Comparison of ENCODE assay signal across 28 cellular contexts in the genomic region with DNA sequence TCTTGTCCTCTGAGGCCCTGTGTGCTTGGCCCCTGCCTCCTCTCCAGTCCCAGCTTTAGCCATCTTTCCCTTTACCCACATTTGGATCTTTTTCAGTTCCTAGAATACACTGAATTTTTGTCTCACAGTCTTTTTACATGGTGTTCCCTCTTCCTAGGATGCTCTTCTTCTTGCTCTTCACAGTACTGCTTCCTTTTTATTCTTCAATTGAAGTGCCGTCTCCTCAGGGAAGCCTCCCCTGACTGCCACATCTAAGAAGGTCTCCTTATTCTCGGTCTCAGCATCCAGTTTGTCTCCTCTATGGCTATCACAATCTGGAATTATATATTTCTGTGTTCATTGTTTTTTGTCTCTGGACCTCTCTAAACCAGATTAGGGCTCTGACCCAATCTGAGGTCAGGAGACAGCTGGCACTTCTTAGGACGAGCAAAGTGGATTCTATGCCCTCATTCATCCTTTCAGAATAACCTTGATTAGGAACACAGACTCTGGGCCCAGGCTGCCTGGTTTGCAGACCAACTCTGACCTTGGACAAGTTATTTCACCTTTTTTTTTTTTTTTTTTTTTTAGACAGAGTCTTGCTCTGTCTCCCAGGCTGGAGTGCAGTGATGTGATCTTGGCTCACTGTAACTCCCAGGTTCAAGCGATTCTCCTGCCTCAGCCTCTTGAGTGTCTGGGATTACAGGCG. TPM values are rescaled to one million over a fixed set of nuclear protein-coding genes. Genes with fewer than 3 reads are reported as not detected.
DNase-seq lines count a peak whose midpoint lies in the region; ATAC-seq and TF ChIP-seq lines count a peak whose summit lies in the region.
"Had no signal": no experiment of that assay in that cellular context is flagged by ENCODE, and none has a peak within 500 bp of the region (broad histone marks: within the 10 kb centered on the region; RNA-seq: fewer than 3 reads in every experiment).

No MANE protein-coding gene starts in this region.

- no peak overlapping the region for H3K23ac ChIP-seq in H9 (ENCODE audit: insufficient read length, low read depth, low read length)

- H3K27me3 Mint-ChIP-seq in activated CD4-positive, alpha-beta T cell treated with anti-CD3 and anti-CD28 coated beads, Interleukin-2, amount 10 ng/mL, durations not matched to agents 24 days and 14 days: no peaks in the 10 kb centered on the region
- no peaks in the 10 kb centered on the region for H3K27me3 Mint-ChIP-seq in activated CD4-positive, alpha-beta T cell treated with anti-CD3 and anti-CD28 coated beads, Interleukin-2, amount 10 ng/mL, durations not matched to agents 7 days and 5 days
- H3K27me3 Mint-ChIP-seq in CD4-positive, alpha-beta memory T cell: no peaks in the 10 kb centered on the region
- H3K27me3 Mint-ChIP-seq in activated B cell treated with CpG ODN at 0.5 μM for 24 hours (no peaks in the 10 kb centered on the region), H9 (ENCODE audit: low read depth) (peaks cover 18% of the 10 kb centered on the region)
- H3K27me3 Mint-ChIP-seq in natural killer cell treated with Interleukin-12 subunit alpha and Interleukin-12 subunit beta and Interleukin-15 and Interleukin-18, amount 100 ng/mL, for 72 hours: no peaks in the 10 kb centered on the region
- H3K27me3 Mint-ChIP-seq: IgD-negative memory B cell had no signal

- H3K9me3 ChIP-seq in CD4-positive, alpha-beta memory T cell (ENCODE audit: control insufficient read depth in 1 of 2, low read length in 2 of 2): no peaks in the 10 kb centered on the region
- H3K9me3 ChIP-seq in H9 (ENCODE audit: control insufficient read depth, low read depth, low read length): no peaks in the 10 kb centered on the region
- H3K9me3 ChIP-seq: Peyer's patch had no signal

- H3K9ac ChIP-seq in H9 (ENCODE audit: extremely low read depth, insufficient read length, low read length): no peak overlapping the region

- no peak overlapping the region for H4K91ac ChIP-seq in H9 (ENCODE audit: insufficient read length, low read depth, low read length)

- H3K27ac Mint-ChIP-seq in activated CD4-positive, alpha-beta T cell treated with anti-CD3 and anti-CD28 coated beads, Interleukin-2, amount 10 ng/mL, durations not matched to agents 24 days and 14 days: peak overlapping the region; percentile 73
- no peak overlapping the region for H3K27ac Mint-ChIP-seq in activated CD4-positive, alpha-beta T cell treated with anti-CD3 and anti-CD28 coated beads, Interleukin-2, amount 10 ng/mL, durations not matched to agents 7 days and 5 days
- H3K27ac Mint-ChIP-seq in CD4-positive, alpha-beta memory T cell: peak overlapping the region in 6 of 7 donors; percentile 2 to 77 (median 42)
- H3K27ac Mint-ChIP-seq in activated B cell treated with CpG ODN at 0.5 μM for 24 hours (peak overlapping the region; percentile 36), H9 (no peak overlapping the region)
- peak overlapping the region; percentile 1 to 4 for H3K27ac Mint-ChIP-seq in natural killer cell treated with Interleukin-12 subunit alpha and Interleukin-12 subunit beta and Interleukin-15 and Interleukin-18, amount 100 ng/mL, for 72 hours

- no peaks in the 10 kb centered on the region for H3K36me3 ChIP-seq in CD4-positive, alpha-beta memory T cell (ENCODE audit: insufficient read depth, low read length)
- H3K36me3 ChIP-seq: Peyer's patch had no signal

- no peak overlapping the region for H2BK5ac ChIP-seq in H9 (ENCODE audit: insufficient read length, low read length)

- no peaks in the 10 kb centered on the region for H3K36me3 Mint-ChIP-seq in activated CD4-positive, alpha-beta T cell treated with anti-CD3 and anti-CD28 coated beads, Interleukin-2, amount 10 ng/mL, durations not matched to agents 24 days and 14 days (ENCODE audit: low read depth)
- no peaks in the 10 kb centered on the region for H3K36me3 Mint-ChIP-seq in activated CD4-positive, alpha-beta T cell treated with anti-CD3 and anti-CD28 coated beads, Interleukin-2, amount 10 ng/mL, durations not matched to agents 7 days and 5 days (ENCODE audit: low read depth)
- no peaks in the 10 kb centered on the region for H3K36me3 Mint-ChIP-seq in CD4-positive, alpha-beta memory T cell
- H3K36me3 Mint-ChIP-seq in activated B cell treated with CpG ODN at 0.5 μM for 24 hours (ENCODE audit: low read depth) (no peaks in the 10 kb centered on the region), H9 (ENCODE audit: insufficient read depth in 1 of 3, low read depth in 3 of 3) (no peaks in the 10 kb centered on the region)
- H3K36me3 Mint-ChIP-seq in natural killer cell treated with Interleukin-12 subunit alpha and Interleukin-12 subunit beta and Interleukin-15 and Interleukin-18, amount 100 ng/mL, for 72 hours: no peaks in the 10 kb centered on the region
- H3K36me3 Mint-ChIP-seq: activated naive CD4-positive, alpha-beta T cell treated with anti-CD3 and anti-CD28 coated beads, Interleukin-2, amount 50 U/mL, for 72 hours; IgD-negative memory B cell had no signal

- no peak overlapping the region for H3K4ac ChIP-seq in H9 (ENCODE audit: low read depth, low read length)

- no peak overlapping the region for H2AK5ac ChIP-seq in H9 (ENCODE audit: insufficient read length, low read length)

- CTCF ChIA-PET in activated CD4-positive, alpha-beta T cell treated with anti-CD3 and anti-CD28 coated beads, Interleukin-2, amount 10 ng/mL, durations not matched to agents 7 days and 5 days (lab: Charles Lee): interaction anchor here (0.8 to 1.7 kb wide), 3 partner anchors 11 to 56 kb away, joined by 3 to 4 read pairs (median 3); no protein-coding TSS in a partner anchor
- CTCF ChIA-PET in CD4-positive, alpha-beta memory T cell (lab: Charles Lee; ENCODE audit: partially characterized antibody): interaction anchor here (1.0 to 2.2 kb wide), 5 partner anchors 9 to 81 kb away, joined by 3 to 6 read pairs (median 5); no protein-coding TSS in a partner anchor
- CTCF ChIA-PET in activated B cell treated with CpG ODN at 0.5 μM for 24 hours (lab: Charles Lee): interaction anchor here (0.7 to 1.2 kb wide), 4 partner anchors 18 to 30 kb away, joined by 3 to 8 read pairs (median 4); no protein-coding TSS in a partner anchor

- no peak overlapping the region for H4K8ac ChIP-seq in H9 (replicated peaks; ENCODE audit: insufficient read length, low read depth, low read length)

- no peak overlapping the region for H2BK15ac ChIP-seq in H9 (ENCODE audit: low read depth, low read length)

- H4K20me1 ChIP-seq in H9 (ENCODE audit: control insufficient read depth, insufficient read depth, insufficient read length): no peaks in the 10 kb centered on the region

- DNase-seq in activated CD4-positive, alpha-beta T cell treated with anti-CD3 and anti-CD28 coated beads, Interleukin-2, amount 10 ng/mL, durations not matched to agents 24 days and 14 days: no peak
- DNase-seq in activated CD4-positive, alpha-beta T cell treated with anti-CD3 and anti-CD28 coated beads, Interleukin-2, amount 10 ng/mL, durations not matched to agents 7 days and 5 days: no peak
- no peak for DNase-seq in CD4-positive, alpha-beta memory T cell
- no peak for DNase-seq in activated B cell treated with CpG ODN at 0.5 μM for 24 hours
- DNase-seq in natural killer cell treated with Interleukin-12 subunit alpha and Interleukin-12 subunit beta and Interleukin-15 and Interleukin-18, amount 100 ng/mL, for 72 hours (ENCODE audit: low spot score): no peak
- no peak for DNase-seq in H9
- DNase-seq: activated CD4-positive, alpha-beta T cell treated with anti-CD3 and anti-CD28 coated beads, Interleukin-2, amount 50 U/mL, for 4 hours; aorta; DMS 273 treated with DMSO at 0.1 percent for 48 hours; effector memory CD4-positive, alpha-beta T cell; EL; hypothalamus; left cardiac atrium; NCI-H2081; NCI-H2227 treated with DMSO at 0.1 percent for 48 hours; Peyer's patch; SHP77 treated with DMSO at 0.1 percent for 48 hours; stimulated activated naive CD8-positive, alpha-beta T cell treated with anti-CD3 and anti-CD28 coated beads, Interleukin-15, Interleukin-2, amounts not matched to agents 100 U/mL and 50 U/mL, for 24 hours; T1000 had no signal

- H3K14ac ChIP-seq in H9 (ENCODE audit: insufficient read depth, low read length): no peak overlapping the region

- no peak overlapping the region for H3K18ac ChIP-seq in H9 (ENCODE audit: insufficient read length, low read depth, low read length)

- no peak overlapping the region for H4K5ac ChIP-seq in H9 (ENCODE audit: insufficient read length, low read depth, low read length)

- H3K27me3 ChIP-seq in CD4-positive, alpha-beta memory T cell (ENCODE audit: insufficient read depth, low read length): no peaks in the 10 kb centered on the region
- H3K27me3 ChIP-seq in H9 (ENCODE audit: insufficient read depth, low read length): peaks cover 17% of the 10 kb centered on the region; the same call in 1 of the 2 replicates

- WGBS in H9 (ENCODE audit: extremely low coverage, insufficient read length, low lambda C conversion rate): no CpG with 5 or more reads among the region's 5 CpGs

- no peaks in the 10 kb centered on the region for H3K79me2 ChIP-seq in H9 (ENCODE audit: insufficient read depth, low read length)

- H3T11ph ChIP-seq in H9 (ENCODE audit: low read length): no peak overlapping the region

- TF ChIP-seq CTCF in activated B cell treated with CpG ODN at 0.5 μM for 24 hours (IDR thresholded peaks at IDR 0.05): no peak
- no peak for TF ChIP-seq CTCF in H9 (conservative IDR thresholded peaks at IDR 0.05)

- no peak overlapping the region for H2BK12ac ChIP-seq in H9 (ENCODE audit: insufficient read length, low read depth, low read length)

- no peak overlapping the region for H3K4me2 ChIP-seq in H9 (ENCODE audit: insufficient read depth, insufficient read length, low read length)

- no peaks in the 10 kb centered on the region for H3K79me1 ChIP-seq in H9 (ENCODE audit: insufficient read depth, low read depth, low read length, poor library complexity, severe bottlenecking)

- H3K4me1 ChIP-seq in CD4-positive, alpha-beta memory T cell (ENCODE audit: insufficient read depth, low read length): peaks cover 34% of the 10 kb centered on the region
- H3K4me1 ChIP-seq in H9 (ENCODE audit: insufficient read depth, low read length): no peaks in the 10 kb centered on the region

- H3K4me1 Mint-ChIP-seq in activated CD4-positive, alpha-beta T cell treated with anti-CD3 and anti-CD28 coated beads, Interleukin-2, amount 10 ng/mL, durations not matched to agents 24 days and 14 days: peaks cover 33% of the 10 kb centered on the region
- peaks cover 39% of the 10 kb centered on the region for H3K4me1 Mint-ChIP-seq in activated CD4-positive, alpha-beta T cell treated with anti-CD3 and anti-CD28 coated beads, Interleukin-2, amount 10 ng/mL, durations not matched to agents 7 days and 5 days
- H3K4me1 Mint-ChIP-seq in CD4-positive, alpha-beta memory T cell: peaks cover 25 to 49% (median 35%) of the 10 kb centered on the region in 4 donors
- H3K4me1 Mint-ChIP-seq in activated B cell treated with CpG ODN at 0.5 μM for 24 hours: peaks cover 52% of the 10 kb centered on the region
- peaks cover 32 to 42% of the 10 kb centered on the region in 2 donors for H3K4me1 Mint-ChIP-seq in natural killer cell treated with Interleukin-12 subunit alpha and Interleukin-12 subunit beta and Interleukin-15 and Interleukin-18, amount 100 ng/mL, for 72 hours (ENCODE audit: low read depth in 2 of 2)
- H3K4me1 Mint-ChIP-seq in H9: peaks cover 2 to 16% of the 10 kb centered on the region in 2 experiments; a peak in 2 of 4 replicates

- no peak overlapping the region for H3K4me3 Mint-ChIP-seq in activated CD4-positive, alpha-beta T cell treated with anti-CD3 and anti-CD28 coated beads, Interleukin-2, amount 10 ng/mL, durations not matched to agents 24 days and 14 days
- H3K4me3 Mint-ChIP-seq in activated CD4-positive, alpha-beta T cell treated with anti-CD3 and anti-CD28 coated beads, Interleukin-2, amount 10 ng/mL, durations not matched to agents 7 days and 5 days: no peak overlapping the region
- no peak overlapping the region for H3K4me3 Mint-ChIP-seq in CD4-positive, alpha-beta memory T cell
- no peak overlapping the region for H3K4me3 Mint-ChIP-seq in activated B cell treated with CpG ODN at 0.5 μM for 24 hours
- H3K4me3 Mint-ChIP-seq in natural killer cell treated with Interleukin-12 subunit alpha and Interleukin-12 subunit beta and Interleukin-15 and Interleukin-18, amount 100 ng/mL, for 72 hours: no peak overlapping the region
- H3K4me3 Mint-ChIP-seq in H9: no peak overlapping the region

- no peak overlapping the region for H3K56ac ChIP-seq in H9 (ENCODE audit: insufficient read length, low read depth, low read length)

- no peaks in the 10 kb centered on the region for H3K9me3 Mint-ChIP-seq in activated CD4-positive, alpha-beta T cell treated with anti-CD3 and anti-CD28 coated beads, Interleukin-2, amount 10 ng/mL, durations not matched to agents 24 days and 14 days
- H3K9me3 Mint-ChIP-seq in activated CD4-positive, alpha-beta T cell treated with anti-CD3 and anti-CD28 coated beads, Interleukin-2, amount 10 ng/mL, durations not matched to agents 7 days and 5 days: no peaks in the 10 kb centered on the region
- no peaks in the 10 kb centered on the region for H3K9me3 Mint-ChIP-seq in CD4-positive, alpha-beta memory T cell
- H3K9me3 Mint-ChIP-seq in activated B cell treated with CpG ODN at 0.5 μM for 24 hours (no peaks in the 10 kb centered on the region), H9 (no peaks in the 10 kb centered on the region)
- H3K9me3 Mint-ChIP-seq in natural killer cell treated with Interleukin-12 subunit alpha and Interleukin-12 subunit beta and Interleukin-15 and Interleukin-18, amount 100 ng/mL, for 72 hours: no peaks in the 10 kb centered on the region
- H3K9me3 Mint-ChIP-seq: activated naive CD4-positive, alpha-beta T cell treated with anti-CD3 and anti-CD28 coated beads, Interleukin-2, amount 50 U/mL, for 72 hours; activated T-helper 2 cell treated with anti-CD3 and anti-CD28 coated beads, Interferon-gamma antibody, Interleukin-2, Interleukin-4, amounts not matched to agents 10 μg/mL and 5 μg/mL and 100 μg/mL, durations not matched to agents 14 hours and 24 hours and 36 hours; IgD-negative memory B cell had no signal

- POLR2A ChIA-PET in activated CD4-positive, alpha-beta T cell treated with anti-CD3 and anti-CD28 coated beads, Interleukin-2, amount 10 ng/mL, durations not matched to agents 7 days and 5 days (lab: Charles Lee): interaction anchor here (0.6 kb wide), 1 partner anchor 1009 kb away, joined by 3 read pairs; no protein-coding TSS in a partner anchor
- POLR2A ChIA-PET in CD4-positive, alpha-beta memory T cell (lab: Charles Lee; ENCODE audit: partially characterized antibody): interaction anchor here (1.3 to 2.3 kb wide), 2 partner anchors 21 to 24 kb away, joined by 3 to 13 read pairs; no protein-coding TSS in a partner anchor
- POLR2A ChIA-PET in activated B cell treated with CpG ODN at 0.5 μM for 24 hours (lab: Charles Lee): interaction anchor here (0.6 to 3.4 kb wide), 7 partner anchors 7 to 245 kb away, joined by 4 to 16 read pairs (median 7); no protein-coding TSS in a partner anchor

- H3K4me3 ChIP-seq in CD4-positive, alpha-beta memory T cell (ENCODE audit: low read length in 2 of 2): no peak overlapping the region
- H3K4me3 ChIP-seq: Peyer's patch, skin epidermis had no signal

- no peak overlapping the region for H2BK120ac ChIP-seq in H9 (ENCODE audit: low read depth, low read length, poor library complexity, severe bottlenecking)

- ATAC-seq in activated B cell treated with CpG ODN at 0.5 μM for 24 hours (ENCODE audit: low read depth) (no peak), HG03280 (IDR thresholded peaks at IDR 0.05; ENCODE audit: unreplicated experiment) (no peak), HG03175 (IDR thresholded peaks at IDR 0.05; ENCODE audit: unreplicated experiment) (no peak)
- ATAC-seq in natural killer cell treated with Interleukin-12 subunit alpha and Interleukin-12 subunit beta and Interleukin-15 and Interleukin-18, amount 100 ng/mL, for 72 hours: no peak
- ATAC-seq: activated naive CD4-positive, alpha-beta T cell treated with anti-CD3 and anti-CD28 coated beads, Interleukin-2, amount 50 U/mL, for 72 hours; left cardiac atrium; stimulated activated naive CD8-positive, alpha-beta T cell treated with anti-CD3 and anti-CD28 coated beads, Interleukin-15, Interleukin-2, amounts not matched to agents 100 U/mL and 50 U/mL, for 24 hours had no signal

- no peak overlapping the region for H2AFZ ChIP-seq in H9 (ENCODE audit: low read length)

- H3K23me2 ChIP-seq in H9 (ENCODE audit: insufficient read length, low read depth, low read length, poor library complexity, severe bottlenecking): peaks cover 8% of the 10 kb centered on the region

- intact Hi-C loops in activated CD4-positive, alpha-beta T cell treated with anti-CD3 and anti-CD28 coated beads, Interleukin-2, amount 10 ng/mL, durations not matched to agents 24 days and 14 days (cut with micrococcal nuclease): no loop called here
- intact Hi-C loops in CD4-positive, alpha-beta memory T cell (cut with micrococcal nuclease): no loop called here
- intact Hi-C loops in activated B cell treated with CpG ODN at 0.5 μM for 24 hours (cut with micrococcal nuclease): no loop called here

- H2BK20ac ChIP-seq in H9 (ENCODE audit: low read depth, low read length, poor library complexity, severe bottlenecking): no peak overlapping the region

- H3K27ac ChIP-seq in CD4-positive, alpha-beta memory T cell (ENCODE audit: low read depth, low read length): no peak overlapping the region
- no peak overlapping the region for H3K27ac ChIP-seq in H9 (ENCODE audit: insufficient read length, low read depth, low read length)
- H3K27ac ChIP-seq: epithelial cell of prostate had no signal

RNA-seq across cellular contexts. Expression of a gene that starts 3.2 kb away (rescaled TPM):
- 0.19 and 0.21 TPM in 2 replicates for total RNA-seq in activated CD4-positive, alpha-beta T cell treated with anti-CD3 and anti-CD28 coated beads, Interleukin-2, amount 10 ng/mL, durations not matched to agents 24 days and 14 days
- not detected for total RNA-seq in activated CD4-positive, alpha-beta T cell treated with anti-CD3 and anti-CD28 coated beads, Interleukin-2, amount 10 ng/mL, durations not matched to agents 7 days and 5 days
- 1 to 10 TPM; 2.7 to 2.9 TPM for total RNA-seq in CD4-positive, alpha-beta memory T cell
- polyA plus RNA-seq in CD4-positive, alpha-beta memory T cell: under 1 TPM; 0.12 to 0.15 TPM
- total RNA-seq in activated B cell treated with CpG ODN at 0.5 μM for 24 hours: 28.6 and 28.8 TPM in 2 replicates
- total RNA-seq in natural killer cell treated with Interleukin-12 subunit alpha and Interleukin-12 subunit beta and Interleukin-15 and Interleukin-18, amount 100 ng/mL, for 72 hours: 10 to 100 TPM; 14.2 to 60.0 TPM
- 0.15 TPM in 1 of 2 replicates, not detected in the other for total RNA-seq in H9 (2021)
- total RNA-seq: A172, glomerular endothelial cell had no signal

RNA-seq across cellular contexts. Expression of a gene that starts 33.8 kb away (rescaled TPM):
- 53.2 and 55.5 TPM in 2 replicates for total RNA-seq in activated CD4-positive, alpha-beta T cell treated with anti-CD3 and anti-CD28 coated beads, Interleukin-2, amount 10 ng/mL, durations not matched to agents 24 days and 14 days
- total RNA-seq in activated CD4-positive, alpha-beta T cell treated with anti-CD3 and anti-CD28 coated beads, Interleukin-2, amount 10 ng/mL, durations not matched to agents 7 days and 5 days: 100 to 1,000 TPM; 231 to 321 TPM
- 10 to 100 TPM; 23.0 to 24.9 TPM for total RNA-seq in CD4-positive, alpha-beta memory T cell
- polyA plus RNA-seq in CD4-positive, alpha-beta memory T cell: 100 to 1,000 TPM in 1 of 2 donors, 10 to 100 TPM in 1; 61.6 to 139 TPM
- total RNA-seq in activated B cell treated with CpG ODN at 0.5 μM for 24 hours: 10.9 and 11.4 TPM in 2 replicates
- 10 to 100 TPM; 42.8 to 45.4 TPM for total RNA-seq in natural killer cell treated with Interleukin-12 subunit alpha and Interleukin-12 subunit beta and Interleukin-15 and Interleukin-18, amount 100 ng/mL, for 72 hours
- total RNA-seq in H9 (2021): 4.3 and 6.4 TPM in 2 replicates

RNA-seq across cellular contexts. Expression of a gene that starts 34.2 kb away (rescaled TPM):
- total RNA-seq in activated CD4-positive, alpha-beta T cell treated with anti-CD3 and anti-CD28 coated beads, Interleukin-2, amount 10 ng/mL, durations not matched to agents 24 days and 14 days: 33.9 and 34.7 TPM in 2 replicates
- 10 to 100 TPM; 15.3 to 19.3 TPM for total RNA-seq in activated CD4-positive, alpha-beta T cell treated with anti-CD3 and anti-CD28 coated beads, Interleukin-2, amount 10 ng/mL, durations not matched to agents 7 days and 5 days
- 10 to 100 TPM; 18.4 to 19.2 TPM for total RNA-seq in CD4-positive, alpha-beta memory T cell
- polyA plus RNA-seq in CD4-positive, alpha-beta memory T cell: 1 to 10 TPM in 1 of 2 donors, under 1 TPM in 1; 0.02 to 1.7 TPM
- total RNA-seq in activated B cell treated with CpG ODN at 0.5 μM for 24 hours (22.4 and 23.3 TPM in 2 replicates), H9 (2021) (23.7 and 29.4 TPM in 2 replicates)
- total RNA-seq in natural killer cell treated with Interleukin-12 subunit alpha and Interleukin-12 subunit beta and Interleukin-15 and Interleukin-18, amount 100 ng/mL, for 72 hours: 10 to 100 TPM; 38.8 to 42.9 TPM

Comparison
In these comparisons a context has a peak if more than half of its experiments do, and no peak if none do; other contexts are left out.
1. H3K27ac Mint-ChIP-seq: peak in activated CD4-positive, alpha-beta T cell treated with anti-CD3 and anti-CD28 coated beads, Interleukin-2, amount 10 ng/mL, durations not matched to agents 24 days and 14 days (single experiment), CD4-positive, alpha-beta memory T cell (6 of 7), activated B cell treated with CpG ODN at 0.5 μM for 24 hours (single experiment) and natural killer cell treated with Interleukin-12 subunit alpha and Interleukin-12 subunit beta and Interleukin-15 and Interleukin-18, amount 100 ng/mL, for 72 hours (2 of 2); none in activated CD4-positive, alpha-beta T cell treated with anti-CD3 and anti-CD28 coated beads, Interleukin-2, amount 10 ng/mL, durations not matched to agents 7 days and 5 days (single experiment) and H9 (0 of 3).